Comparison of ENCODE assay signal across 10 cellular contexts in the genomic region with DNA sequence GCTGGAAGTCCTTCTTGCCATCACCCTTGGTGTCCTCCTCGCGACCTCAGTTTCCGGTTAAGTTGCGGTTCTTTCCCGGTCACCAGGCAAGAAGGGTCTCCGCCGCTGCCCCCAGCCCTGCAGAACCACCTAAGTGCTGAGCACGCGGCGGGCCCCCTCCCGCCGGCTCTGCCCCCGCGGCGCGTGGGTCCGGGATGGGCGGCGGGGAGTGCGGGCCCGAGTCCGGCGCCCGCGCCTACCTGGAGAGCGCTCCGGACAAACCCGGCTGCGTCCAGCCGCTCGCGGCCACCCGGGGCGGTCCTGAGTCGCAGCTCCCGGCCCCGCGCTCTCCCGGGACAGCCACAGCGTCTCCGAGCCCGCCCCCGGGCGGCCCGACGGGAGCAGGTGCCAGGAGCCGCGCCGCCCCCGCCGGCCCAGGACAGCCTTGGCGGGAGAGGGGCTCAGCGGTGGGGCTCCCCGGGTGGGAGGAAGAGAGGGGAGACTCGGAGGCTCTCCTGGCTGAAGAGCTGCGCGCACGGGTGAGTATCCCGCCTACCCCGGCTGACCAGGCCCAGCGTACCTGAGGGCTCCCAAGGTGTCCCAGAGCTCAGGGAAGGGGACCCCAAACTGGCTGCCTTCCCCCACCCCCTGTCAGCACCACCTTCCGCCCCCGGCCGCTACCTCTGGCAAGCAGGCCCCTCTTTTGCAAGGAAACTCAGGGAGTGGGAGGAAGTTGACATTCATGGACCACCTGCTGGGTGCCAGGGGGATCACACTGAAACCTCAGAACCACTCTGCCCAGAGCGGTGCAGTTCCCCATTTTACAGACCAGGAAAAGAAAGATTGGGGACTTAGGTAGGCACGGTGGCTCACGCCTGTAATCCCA. TPM values are rescaled to one million over a fixed set of nuclear protein-coding genes. Genes with fewer than 3 reads are reported as not detected.
DNase-seq lines count a peak whose midpoint lies in the region; ATAC-seq, FAIRE-seq and TF ChIP-seq lines count a peak whose summit lies in the region.
"Had no signal": no experiment of that assay in that cellular context is flagged by ENCODE, and none has a peak within 500 bp of the region (broad histone marks: within the 10 kb centered on the region; RNA-seq: fewer than 3 reads in every experiment).

No MANE protein-coding gene starts in this region.

- H3K9ac ChIP-seq in H1 (replicated peaks in 1 of 4; ENCODE audit: extremely low read depth in 1 of 4, low read depth in 3 of 4, low read length in 3 of 4) = peak overlapping the region in 1 of 4 experiments; percentile 45; a peak in 2 of 7 replicates
- H3K9ac ChIP-seq in neural progenitor cell = no peak overlapping the region

- H2BK15ac ChIP-seq in H1 (ENCODE audit: low read length) = no peak overlapping the region

- no peak overlapping the region for H3K27ac Mint-ChIP-seq in neural progenitor cell

- no peak for ATAC-seq in sciatic nerve
- no peak for ATAC-seq in HG03565 (IDR thresholded peaks at IDR 0.05; ENCODE audit: unreplicated experiment)
- ATAC-seq in GM19324 (IDR thresholded peaks at IDR 0.05; ENCODE audit: low FRiP score, unreplicated experiment) = no peak
- ATAC-seq in HG03097 (IDR thresholded peaks at IDR 0.05; ENCODE audit: low FRiP score, unreplicated experiment) = no peak

- peak overlapping the region; percentile 58; the same call in 1 of the 2 replicates for H2AFZ ChIP-seq in H1 (ENCODE audit: low read length)
- peak overlapping the region; percentile 100 for H2AFZ ChIP-seq in neural progenitor cell (replicated peaks)

- H3K27me3 Mint-ChIP-seq in neural progenitor cell (ENCODE audit: insufficient read depth, low read depth) = peaks cover 35% of the 10 kb centered on the region

- no peak overlapping the region for H2BK20ac ChIP-seq in H1 (ENCODE audit: low read length)

- H3F3A ChIP-seq in DOHH2 (ENCODE audit: control insufficient read depth, insufficient read depth) (no peaks in the 10 kb centered on the region), neural progenitor cell (ENCODE audit: low read depth) (peaks cover 11% of the 10 kb centered on the region)

- H2BK120ac ChIP-seq in H1 (replicated peaks; ENCODE audit: low read depth, low read length) = no peak overlapping the region

- H4K8ac ChIP-seq in H1 (ENCODE audit: extremely low read depth, insufficient read depth, low read length) = peak overlapping the region; percentile 60; the same call in 1 of the 2 replicates

- peaks cover 4% of the 10 kb centered on the region for H3K23me2 ChIP-seq in H1 (ENCODE audit: low read depth, low read length)

- no peak for TF ChIP-seq POLR2A in H1 (IDR thresholded peaks at IDR 0.05; ENCODE audit: control extremely low read depth in 1 of 2, low read depth in 2 of 2, low read length in 2 of 2)

- H3K4me2 ChIP-seq in DOHH2 (ENCODE audit: low read length) (peak overlapping the region; percentile 8; the same call in 1 of the 2 replicates), H1 (ENCODE audit: insufficient read depth in 1 of 2, low read depth in 2 of 2, low read length in 2 of 2) (peak overlapping the region; percentile 67 to 83), neural progenitor cell (peak overlapping the region; percentile 98)

- H3K27me3 ChIP-seq in DOHH2 (ENCODE audit: control insufficient read depth, low read length) = peaks cover 44% of the 10 kb centered on the region
- H3K27me3 ChIP-seq in H1 (replicated peaks in 1 of 4; ENCODE audit: control insufficient read depth in 3 of 4, extremely low read depth in 1 of 4, insufficient read depth in 3 of 4, low read length in 3 of 4) = no peaks in the 10 kb centered on the region; a peak in 2 of 7 replicates
- peaks cover 30% of the 10 kb centered on the region for H3K27me3 ChIP-seq in neural progenitor cell

- no peaks in the 10 kb centered on the region for H3K9me2 ChIP-seq in DOHH2 (replicated peaks; ENCODE audit: control insufficient read depth, low read length)

- no peak overlapping the region for H3K56ac ChIP-seq in H1 (replicated peaks; ENCODE audit: insufficient read length, low read depth, low read length)

- H3K79me1 ChIP-seq in H1 (ENCODE audit: low read depth, low read length) = no peaks in the 10 kb centered on the region

- DNase-seq in NCI-H69 (lab: John Stamatoyannopoulos, UW) (peak; percentile 45), H1 (ENCODE audit: low read depth in 1 of 2, low spot score in 2 of 2) (peak in 1 of 2 experiments; percentile 76), neural progenitor cell (ENCODE audit: low spot score) (peak; percentile 79), sciatic nerve (ENCODE audit: low spot score) (no peak)
- DNase-seq: NK-92 treated with Interleukin-12 subunit alpha and Interleukin-12 subunit beta, amount 100 ng/mL, for 24 hours had no signal

- H3K79me2 ChIP-seq in DOHH2 (ENCODE audit: control insufficient read depth, low read length) (no peaks in the 10 kb centered on the region), H1 (ENCODE audit: control insufficient read depth in 1 of 2, insufficient read depth in 2 of 2, low read length in 2 of 2) (no peaks in the 10 kb centered on the region), neural progenitor cell (ENCODE audit: low read depth) (no peaks in the 10 kb centered on the region)

- H2BK12ac ChIP-seq in H1 (ENCODE audit: low read depth, low read length) = no peak overlapping the region

- no peak overlapping the region for H3K4ac ChIP-seq in H1 (replicated peaks; ENCODE audit: insufficient read length, low read depth, low read length)

- no peak overlapping the region for H2BK5ac ChIP-seq in H1 (ENCODE audit: low read depth, low read length)

- no peak overlapping the region for H4K91ac ChIP-seq in H1 (replicated peaks; ENCODE audit: insufficient read length, low read length)

- no peaks in the 10 kb centered on the region for H3K36me3 Mint-ChIP-seq in neural progenitor cell

- H3K36me3 ChIP-seq in DOHH2 (ENCODE audit: control insufficient read depth, low read length) = no peaks in the 10 kb centered on the region
- no peaks in the 10 kb centered on the region for H3K36me3 ChIP-seq in H1 (ENCODE audit: control insufficient read depth in 2 of 4, insufficient read depth in 4 of 4, low read length in 3 of 4)
- no peaks in the 10 kb centered on the region for H3K36me3 ChIP-seq in neural progenitor cell

- H3K9me3 Mint-ChIP-seq in neural progenitor cell = no peaks in the 10 kb centered on the region

- H4K5ac ChIP-seq in H1 (ENCODE audit: insufficient read length, low read depth, low read length) = no peak overlapping the region

- no peak overlapping the region for H3K27ac ChIP-seq in DOHH2 (ENCODE audit: low read depth, low read length)
- H3K27ac ChIP-seq in H1 (ENCODE audit: low read depth, low read length) = no peak overlapping the region
- H3K27ac ChIP-seq in neural progenitor cell = no peak overlapping the region
- H3K27ac ChIP-seq: epithelial cell of prostate had no signal

- TF ChIP-seq RAD21 in H1 (IDR thresholded peaks at IDR 0.05 in 1 of 2, conservative IDR thresholded peaks at IDR 0.05 in 1 of 2; ENCODE audit: low read depth in 2 of 2, low read length in 2 of 2) = no peak; a peak in 1 of 4 replicates

- intact Hi-C loops in sciatic nerve (cut with DNase I) = no loop called here

- peak overlapping the region; percentile 68 for H3K4me3 Mint-ChIP-seq in neural progenitor cell

- no peak for TF ChIP-seq EP300 in H1 (IDR thresholded peaks at IDR 0.05; ENCODE audit: borderline replicate concordance in 1 of 2, low read depth in 2 of 2, low read length in 2 of 2)

- peak overlapping the region; percentile 48; the same call in 1 of the 2 replicates for H3K18ac ChIP-seq in H1 (ENCODE audit: extremely low read depth, low read length)

- no peak overlapping the region for H3K4me3 ChIP-seq in DOHH2 (ENCODE audit: low read length)
- peak overlapping the region; percentile 52 to 88 (median 57) for H3K4me3 ChIP-seq in H1 (ENCODE audit: extremely low read depth in 1 of 4, insufficient read depth in 2 of 4, low read depth in 3 of 4, low read length in 4 of 4)
- H3K4me3 ChIP-seq in neural progenitor cell = peak overlapping the region; percentile 86

- no peaks in the 10 kb centered on the region for H3K9me3 ChIP-seq in DOHH2 (ENCODE audit: control insufficient read depth, insufficient read depth, low read length)
- no peaks in the 10 kb centered on the region for H3K9me3 ChIP-seq in H1 (ENCODE audit: insufficient read depth in 2 of 2, low read depth in 1 of 2, low read length in 1 of 2)
- no peaks in the 10 kb centered on the region for H3K9me3 ChIP-seq in neural progenitor cell (ENCODE audit: low read depth)

- peaks cover 2% of the 10 kb centered on the region for H3K4me1 Mint-ChIP-seq in neural progenitor cell

- no peak overlapping the region for H3K23ac ChIP-seq in H1 (ENCODE audit: insufficient read length)

- no peak overlapping the region for H2AK5ac ChIP-seq in H1 (ENCODE audit: low read depth, low read length)

- TF ChIP-seq CTCF in DOHH2 (IDR thresholded peaks at IDR 0.05; ENCODE audit: low read depth, low read length, poor library complexity, severe bottlenecking) (no peak), H1 (IDR thresholded peaks at IDR 0.05; ENCODE audit: control extremely low read depth in 1 of 3, insufficient read depth in 1 of 3, low read depth in 1 of 3, low read length in 3 of 3) (no peak), neural progenitor cell (IDR thresholded peaks at IDR 0.05) (no peak)

- CTCF ChIA-PET in H1 (lab: Charles Lee; ENCODE audit: partially characterized antibody) = interaction anchor here (0.5 to 4.3 kb wide), 23 partner anchors 8 to 212 kb away, joined by 3 to 30 read pairs (median 5); partner anchors contain the start of genes C17orf113 and ZNF385C

- H3K14ac ChIP-seq in H1 (ENCODE audit: insufficient read length) = no peak overlapping the region

- peaks cover 9% of the 10 kb centered on the region; the same call in 1 of the 2 replicates for H3K4me1 ChIP-seq in DOHH2 (ENCODE audit: control insufficient read depth, low read length)
- peaks cover 0 to 8% (median 4%) of the 10 kb centered on the region in 4 experiments; a peak in 4 of 7 replicates for H3K4me1 ChIP-seq in H1 (replicated peaks in 1 of 4; ENCODE audit: control insufficient read depth in 3 of 4, insufficient read depth in 4 of 4, low read length in 3 of 4)
- H3K4me1 ChIP-seq in neural progenitor cell = peaks cover 5% of the 10 kb centered on the region

- FAIRE-seq in H1 (lab: Jason Lieb, UNC) = no peak

- H4K20me1 ChIP-seq in DOHH2 (ENCODE audit: control insufficient read depth, insufficient read depth, low read depth, low read length) = no peaks in the 10 kb centered on the region
- H4K20me1 ChIP-seq in H1 (replicated peaks in 1 of 2; ENCODE audit: control insufficient read depth in 1 of 2, insufficient read depth in 2 of 2, low read length in 2 of 2) = no peaks in the 10 kb centered on the region
- H4K20me1 ChIP-seq in neural progenitor cell (ENCODE audit: low read depth) = no peaks in the 10 kb centered on the region

- POLR2A ChIA-PET in H1 (lab: Charles Lee; ENCODE audit: partially characterized antibody) = interaction anchor here (0.6 to 2.0 kb wide), 6 partner anchors 25 to 99 kb away, joined by 3 to 7 read pairs (median 3); partner anchors contain the start of genes DNAJC7, KAT2A and ZNF385C

- 10% methylated on average over 26 of the region's 67 CpGs; no CpG with 5 or more reads in 1 of the 2 experiments for WGBS in H1 (ENCODE audit: extremely low coverage in 1 of 2, insufficient coverage in 1 of 2, insufficient read length in 1 of 2, insufficient replicate concordance in 2 of 2, low coverage in 1 of 2, low lambda C conversion rate in 2 of 2, missing lambda C conversion rate in 1 of 2), 2 experiments

RNA-seq across cellular contexts. Expression of gene C17orf113, which starts 22.2 kb away (rescaled TPM):
- 1.4 TPM in 2 replicates for total RNA-seq in H1 (2021; fragmentation: NEBNext Ultra II Directional; extraction: Animal tissue kit (Norgen Biotek cat#: 25700))
- polyA plus RNA-seq in H1 (2011; rRNA removed) = 1.0 and 1.5 TPM in 2 replicates
- polyA plus RNA-seq in H1 (2011; cell fraction: cytosol; rRNA removed) = 1.1 TPM
- 1.8 TPM for polyA plus RNA-seq in H1 (2011; cell fraction: nucleus; rRNA removed)
- 0.64 to 1.3 TPM (median 1.1 TPM) in 4 replicates for polyA plus RNA-seq in H1 (2012, experiment 1 of 2)
- polyA plus RNA-seq in H1 (2012, experiment 2 of 2) = 0.63 TPM
- polyA plus RNA-seq in H1 (2013, experiment 1 of 2) = 0.61 TPM
- polyA plus RNA-seq in H1 (2013, experiment 2 of 2) = 0.57 TPM
- polyA minus RNA-seq in H1 (2011; rRNA and poly(A)+ RNA removed) = 1.1 and 1.4 TPM in 2 replicates
- 1.5 TPM for polyA minus RNA-seq in H1 (2011; cell fraction: cytosol; rRNA and poly(A)+ RNA removed)
- 1.8 TPM for polyA minus RNA-seq in H1 (2011; cell fraction: nucleus; rRNA and poly(A)+ RNA removed)
- 2.2 and 5.5 TPM in 2 replicates for total RNA-seq in neural progenitor cell (ENCODE audit: low replicate concordance)
- total RNA-seq in sciatic nerve = 2.9 TPM

RNA-seq across cellular contexts. Expression of gene ZNF385C, which starts 25.7 kb away (rescaled TPM):
- 2.5 and 3.9 TPM in 2 replicates for total RNA-seq in H1 (2021; fragmentation: NEBNext Ultra II Directional; extraction: Animal tissue kit (Norgen Biotek cat#: 25700))
- 6.1 and 7.3 TPM in 2 replicates for polyA plus RNA-seq in H1 (2011; rRNA removed)
- 6.3 TPM for polyA plus RNA-seq in H1 (2011; cell fraction: cytosol; rRNA removed)
- polyA plus RNA-seq in H1 (2011; cell fraction: nucleus; rRNA removed) = 8.4 TPM
- polyA plus RNA-seq in H1 (2012, experiment 1 of 2) = 2.7 to 4.6 TPM (median 3.2 TPM) in 4 replicates
- 3.9 TPM for polyA plus RNA-seq in H1 (2012, experiment 2 of 2)
- 2.5 TPM for polyA plus RNA-seq in H1 (2013, experiment 1 of 2)
- polyA plus RNA-seq in H1 (2013, experiment 2 of 2) = 2.6 TPM
- polyA minus RNA-seq in H1 (2011; rRNA and poly(A)+ RNA removed) = 2.2 and 2.4 TPM in 2 replicates
- 1.0 TPM for polyA minus RNA-seq in H1 (2011; cell fraction: cytosol; rRNA and poly(A)+ RNA removed)
- polyA minus RNA-seq in H1 (2011; cell fraction: nucleus; rRNA and poly(A)+ RNA removed) = 2.3 TPM
- total RNA-seq in neural progenitor cell (ENCODE audit: low replicate concordance) (5.0 and 7.5 TPM in 2 replicates), sciatic nerve (3.0 TPM)

RNA-seq across cellular contexts. Expression of gene DHX58, which starts 40.0 kb away (rescaled TPM):
- 4.4 and 5.6 TPM in 2 replicates for total RNA-seq in H1 (2021; fragmentation: NEBNext Ultra II Directional; extraction: Animal tissue kit (Norgen Biotek cat#: 25700))
- 9.9 and 10.3 TPM in 2 replicates for polyA plus RNA-seq in H1 (2011; rRNA removed)
- 9.7 TPM for polyA plus RNA-seq in H1 (2011; cell fraction: cytosol; rRNA removed)
- polyA plus RNA-seq in H1 (2011; cell fraction: nucleus; rRNA removed) = 7.9 TPM
- polyA plus RNA-seq in H1 (2012, experiment 1 of 2) = 4.3 to 9.4 TPM (median 6.9 TPM) in 4 replicates
- 5.4 TPM for polyA plus RNA-seq in H1 (2012, experiment 2 of 2)
- polyA plus RNA-seq in H1 (2013, experiment 1 of 2) = 6.4 TPM
- 5.9 TPM for polyA plus RNA-seq in H1 (2013, experiment 2 of 2)
- 1.0 and 2.4 TPM in 2 replicates for polyA minus RNA-seq in H1 (2011; rRNA and poly(A)+ RNA removed)
- 1.5 TPM for polyA minus RNA-seq in H1 (2011; cell fraction: cytosol; rRNA and poly(A)+ RNA removed)
- polyA minus RNA-seq in H1 (2011; cell fraction: nucleus; rRNA and poly(A)+ RNA removed) = 3.6 TPM
- total RNA-seq in neural progenitor cell (ENCODE audit: low replicate concordance) (0.12 TPM in 1 of 2 replicates, not detected in the other), sciatic nerve (24.8 TPM)

RNA-seq across cellular contexts. Expression of gene KAT2A, which starts 48.6 kb away (rescaled TPM):
- 32.5 and 34.2 TPM in 2 replicates for total RNA-seq in H1 (2021; fragmentation: NEBNext Ultra II Directional; extraction: Animal tissue kit (Norgen Biotek cat#: 25700))
- 40.1 and 52.5 TPM in 2 replicates for polyA plus RNA-seq in H1 (2011; rRNA removed)
- polyA plus RNA-seq in H1 (2011; cell fraction: cytosol; rRNA removed) = 48.0 TPM
- polyA plus RNA-seq in H1 (2011; cell fraction: nucleus; rRNA removed) = 342 TPM
- 29.3 to 46.0 TPM (median 39.5 TPM) in 4 replicates for polyA plus RNA-seq in H1 (2012, experiment 1 of 2)
- polyA plus RNA-seq in H1 (2012, experiment 2 of 2) = 24.5 TPM
- 38.2 TPM for polyA plus RNA-seq in H1 (2013, experiment 1 of 2)
- polyA plus RNA-seq in H1 (2013, experiment 2 of 2) = 33.7 TPM
- polyA minus RNA-seq in H1 (2011; rRNA and poly(A)+ RNA removed) = 17.6 and 21.1 TPM in 2 replicates
- polyA minus RNA-seq in H1 (2011; cell fraction: cytosol; rRNA and poly(A)+ RNA removed) = 11.9 TPM
- polyA minus RNA-seq in H1 (2011; cell fraction: nucleus; rRNA and poly(A)+ RNA removed) = 29.5 TPM
- total RNA-seq in neural progenitor cell (ENCODE audit: low replicate concordance) (18.4 and 34.2 TPM in 2 replicates), sciatic nerve (58.0 TPM)

RNA-seq across cellular contexts. Expression of gene HSPB9, which starts 50.0 kb away (rescaled TPM):
- 0.30 and 0.33 TPM in 2 replicates for total RNA-seq in H1 (2021; fragmentation: NEBNext Ultra II Directional; extraction: Animal tissue kit (Norgen Biotek cat#: 25700))
- 0.25 and 0.27 TPM in 2 replicates for polyA plus RNA-seq in H1 (2011; rRNA removed)
- 0.39 TPM for polyA plus RNA-seq in H1 (2011; cell fraction: cytosol; rRNA removed)
- 1.1 TPM for polyA plus RNA-seq in H1 (2011; cell fraction: nucleus; rRNA removed)
- 0.27 to 0.55 TPM (median 0.32 TPM) in 4 replicates for polyA plus RNA-seq in H1 (2012, experiment 1 of 2)
- polyA plus RNA-seq in H1 (2012, experiment 2 of 2) = 0.29 TPM
- polyA plus RNA-seq in H1 (2013, experiment 1 of 2) = 0.24 TPM
- 0.20 TPM for polyA plus RNA-seq in H1 (2013, experiment 2 of 2)
- polyA minus RNA-seq in H1 (2011; rRNA and poly(A)+ RNA removed) = 0.15 and 0.16 TPM in 2 replicates
- not detected for polyA minus RNA-seq in H1 (2011; cell fraction: cytosol; rRNA and poly(A)+ RNA removed)
- polyA minus RNA-seq in H1 (2011; cell fraction: nucleus; rRNA and poly(A)+ RNA removed) = 0.70 TPM
- total RNA-seq in neural progenitor cell (ENCODE audit: low replicate concordance) (0.12 and 0.65 TPM in 2 replicates), sciatic nerve (not detected)

Comparison
In these comparisons a context has a peak if more than half of its experiments do, and no peak if none do; other contexts are left out.
1. H3K4me2 ChIP-seq: peak in every context shown above with its lines; median percentile 98 in neural progenitor cell; 75 in H1; 8 in DOHH2.